Comparison of ENCODE assay signal across 24 cellular contexts in genomic region chr7:28975987-28976386, GRCh38.
"Had no signal": no experiment of that assay in that cellular context is flagged by ENCODE, and none has a peak within 500 bp of the region (broad histone marks: within the 10 kb centered on the region; RNA-seq: fewer than 3 reads in every experiment).

No MANE protein-coding gene starts in this region.

- H3K27me3 ChIP-seq: gastroesophageal sphincter, heart left ventricle, hepatocyte, neutrophil, sigmoid colon, spleen, suprapubic skin, transverse colon, upper lobe of right lung, uterus had no signal

- H2AFZ ChIP-seq: hepatocyte, parathyroid adenoma had no signal

- H3K4me3 ChIP-seq: gastroesophageal sphincter, heart left ventricle, hepatocyte, mucosa of descending colon, sigmoid colon, skin epidermis, spleen, suprapubic skin, transverse colon, upper lobe of right lung, uterus had no signal

- H3K9me3 ChIP-seq: uterus had no signal

- H3K79me2 ChIP-seq: hepatocyte, parathyroid adenoma had no signal

- H3K9ac ChIP-seq: parathyroid adenoma had no signal

- H3K27ac ChIP-seq: gastroesophageal sphincter, hepatocyte, neutrophil, parathyroid adenoma, sigmoid colon, skin epidermis, spleen, suprapubic skin, transverse colon, upper lobe of right lung, uterus had no signal

- H3K36me3 ChIP-seq: gastroesophageal sphincter, heart left ventricle, neutrophil, sigmoid colon, spleen, suprapubic skin, transverse colon, upper lobe of right lung, uterus had no signal

- ATAC-seq: gastroesophageal sphincter; left lobe of liver; mucosa of descending colon; natural killer cell treated with Interleukin-12 subunit alpha and Interleukin-12 subunit beta and Interleukin-15 and Interleukin-18, amount 100 ng/mL, for 72 hours; stimulated activated memory B cell treated with anti-CD40 and anti-IgM and Interleukin-4, amounts not matched to agents 10 μg/mL and 1 μg/mL and 100 μg/mL, for 72 hours; stimulated activated naive CD8-positive, alpha-beta T cell treated with anti-CD3 and anti-CD28 coated beads, Interleukin-15, amount 100 ng/mL, for 72 hours; upper lobe of right lung had no signal

- H3K4me1 ChIP-seq: parathyroid adenoma, sigmoid colon, transverse colon, uterus had no signal

- DNase-seq: cortex of kidney; effector CD4-positive, alpha-beta T cell; foreskin fibroblast; heart left ventricle; kidney; mesenchymal stem cell; mucosa of descending colon; naive B cell; sigmoid colon; spleen; stimulated activated CD4-positive, alpha-beta T cell treated with anti-CD3 and anti-CD28 coated beads, Interleukin-4, amount 100 ng/mL, for 4 hours; stimulated activated naive CD8-positive, alpha-beta T cell treated with anti-CD3 and anti-CD28 coated beads, Interleukin-15, amount 100 ng/mL, for 72 hours; transverse colon; upper lobe of right lung; uterus had no signal

- H3K4me2 ChIP-seq: hepatocyte had no signal
